In genomic region chr11:131911388-131912032, GRCh38 we compare ENCODE assay signal across 8 cellular contexts.
DNase-seq lines count a peak whose midpoint lies in the region; ATAC-seq and TF ChIP-seq lines count a peak whose summit lies in the region.
"Not testable (repeated sequence)": the region's sequence is repeated elsewhere in the genome, so short reads cannot be mapped to it uniquely, and the experiment has no call there.

No MANE protein-coding gene starts in this region.

- not testable (repeated sequence) for TF ChIP-seq POLR2A in heart left ventricle (IDR thresholded peaks at IDR 0.05)

- ATAC-seq in GM18519 (IDR thresholded peaks at IDR 0.05; ENCODE audit: low FRiP score, unreplicated experiment) (peak; percentile 47), heart left ventricle (peak in 3 of 4 donors; percentile 18 to 52 (median 31))

- H3K9ac ChIP-seq in SK-N-SH, result peak overlapping the region; percentile 93

- H3F3A ChIP-seq in SK-N-SH (replicated peaks; ENCODE audit: insufficient read depth), result not testable (repeated sequence)

- CTCF ChIA-PET in SK-N-SH (lab: Yijun Ruan, JAX), result interaction anchor here (0.7 to 9.9 kb wide), 14 partner anchors 9 to 220 kb away, joined by 3 to 46 read pairs (median 4); no protein-coding TSS in a partner anchor

- peaks cover 65% of the 10 kb centered on the region for H3K79me2 ChIP-seq in SK-N-SH (ENCODE audit: insufficient read depth)

- H3K27ac ChIP-seq in SK-N-SH (ENCODE audit: low read depth in 2 of 2, low read length in 1 of 2) (peak overlapping the region in 1 of 2 experiments; percentile 80; a peak in 2 of 4 replicates), heart left ventricle (peak overlapping the region in 1 of 12 donors; percentile 51), skin epidermis (peak overlapping the region in 2 of 21 experiments; percentile 1 to 65)
- not testable (repeated sequence) for H3K27ac ChIP-seq in mesodermal cell (ENCODE audit: low read depth, low read length, severe bottlenecking)

- 4% methylated on average over 21 of the region's 36 CpGs for WGBS in SK-N-SH (ENCODE audit: low lambda C conversion rate)
- 13 to 18% (median 16%) methylated on average over 29 to 35 of the region's 36 CpGs for WGBS in heart left ventricle, 4 donors
- 33 to 38% methylated on average over 12 to 14 of the region's 36 CpGs for WGBS in mesodermal cell (ENCODE audit: insufficient coverage in 2 of 2), 2 experiments

- peak overlapping the region; percentile 86; the same call in 1 of the 2 replicates for H2AFZ ChIP-seq in SK-N-SH (ENCODE audit: low read depth)

- TF ChIP-seq EP300 in SK-N-SH (IDR thresholded peaks at IDR 0.05; ENCODE audit: borderline replicate concordance in 1 of 2, low read depth in 1 of 2, low read length in 1 of 2), result not testable (repeated sequence)

- not testable (repeated sequence) for H3K27me3 ChIP-seq in SK-N-SH (ENCODE audit: insufficient read depth)
- H3K27me3 ChIP-seq in heart left ventricle, result peaks cover 9 to 68% (median 14%) of the 10 kb centered on the region in 9 donors

- H3K4me3 ChIP-seq in SK-N-SH (ENCODE audit: low read depth in 2 of 2, low read length in 1 of 2) (peak overlapping the region; percentile 60 to 95), heart left ventricle (peak overlapping the region; percentile 6 to 64 (median 48)), mesodermal cell (ENCODE audit: extremely low read depth, insufficient read depth, low read length, poor library complexity, severe bottlenecking) (peak overlapping the region; percentile 71), skin epidermis (peak overlapping the region; percentile 16 to 36 (median 23))

- H3K36me3 ChIP-seq in SK-N-SH (replicated peaks in 1 of 2; ENCODE audit: control insufficient read depth in 1 of 2, insufficient read depth in 2 of 2, low read length in 1 of 2); heart left ventricle: not testable (repeated sequence)
- peaks cover 16% of the 10 kb centered on the region for H3K36me3 ChIP-seq in mesodermal cell (ENCODE audit: control insufficient read depth, insufficient read depth, low read length)

- intact Hi-C loops in heart left ventricle (cut with DNase I), result loop anchor here in 4 of 10 donors (5.0 to 10.0 kb wide), 3 partner anchors 44 to 216 kb away; no protein-coding TSS in a partner anchor

- DNase-seq in AG09319 (ENCODE audit: extremely low read depth, low read depth); heart left ventricle: not testable (repeated sequence)
- DNase-seq in SK-N-SH (peak; percentile 59), dermis blood vessel endothelial cell (peak; percentile 28)

- H3K4me2 ChIP-seq in SK-N-SH, result peak overlapping the region; percentile 89

- peak; percentile 46 for TF ChIP-seq CTCF in AG09319 (IDR thresholded peaks at IDR 0.05; ENCODE audit: low read depth, low read length)
- peak; percentile 29 for TF ChIP-seq CTCF in LNCAP (IDR thresholded peaks at IDR 0.05)
- TF ChIP-seq CTCF in SK-N-SH (IDR thresholded peaks at IDR 0.05), result peak; percentile 88
- TF ChIP-seq CTCF in heart left ventricle (IDR thresholded peaks at IDR 0.05), result peak in 6 of 12 donors; percentile 12 to 32 (median 28)

- H3K9me3 ChIP-seq in SK-N-SH; heart left ventricle; mesodermal cell (ENCODE audit: control insufficient read depth, low read length): not testable (repeated sequence)

- not testable (repeated sequence) for H3K9me2 ChIP-seq in SK-N-SH

- H4K20me1 ChIP-seq in SK-N-SH (ENCODE audit: insufficient read depth), result not testable (repeated sequence)

- TF ChIP-seq RAD21 in SK-N-SH (IDR thresholded peaks at IDR 0.05; ENCODE audit: low read length), result peak; percentile 46

- H3K4me1 ChIP-seq in SK-N-SH (ENCODE audit: control insufficient read depth in 1 of 2, insufficient read depth in 2 of 2, low read depth in 1 of 2, low read length in 1 of 2), result peaks cover 3 to 42% of the 10 kb centered on the region in 2 experiments; a peak in 2 of 4 replicates
- peaks cover 0 to 17% (median 0%) of the 10 kb centered on the region in 12 donors for H3K4me1 ChIP-seq in heart left ventricle
- peaks cover 15% of the 10 kb centered on the region for H3K4me1 ChIP-seq in mesodermal cell (ENCODE audit: control insufficient read depth, insufficient read depth, low read length, poor library complexity, severe bottlenecking)

- POLR2A ChIA-PET in SK-N-SH (lab: Yijun Ruan, JAX), result not testable (repeated sequence)

TF ChIP-seq in SK-N-SH, 30 proteins besides CTCF, POLR2A, EP300 and RAD21:
- TF ChIP-seq SIN3A (IDR thresholded peaks at IDR 0.05; ENCODE audit: borderline replicate concordance, low read depth, low read length) (peak; percentile 62; the same call in 1 of the 2 replicates), SMC3 (IDR thresholded peaks at IDR 0.05; ENCODE audit: low read depth, low read length) (peak; percentile 35)
- TF ChIP-seq, protein P1, sequence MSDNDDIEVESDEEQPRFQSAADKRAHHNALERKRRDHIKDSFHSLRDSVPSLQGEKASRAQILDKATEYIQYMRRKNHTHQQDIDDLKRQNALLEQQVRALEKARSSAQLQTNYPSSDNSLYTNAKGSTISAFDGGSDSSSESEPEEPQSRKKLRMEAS (IDR thresholded peaks at IDR 0.05; ENCODE audit: low read depth), result 0 out of 2 replicates have a peak, but pooled peaks have one; percentile 14
TF ChIP-seq in SK-N-SH: peak in this region for 3; not testable (repeated sequence) for 27.

Comparison
In these comparisons a context has a peak if more than half of its experiments do, and no peak if none do; other contexts are left out.
1. H3K4me3 ChIP-seq: peak in every context shown above with its lines; median percentile 78 in SK-N-SH; 71 in mesodermal cell; 48 in heart left ventricle; 23 in skin epidermis.